ENCODE assay signal across 14 cellular contexts in the genomic region with DNA sequence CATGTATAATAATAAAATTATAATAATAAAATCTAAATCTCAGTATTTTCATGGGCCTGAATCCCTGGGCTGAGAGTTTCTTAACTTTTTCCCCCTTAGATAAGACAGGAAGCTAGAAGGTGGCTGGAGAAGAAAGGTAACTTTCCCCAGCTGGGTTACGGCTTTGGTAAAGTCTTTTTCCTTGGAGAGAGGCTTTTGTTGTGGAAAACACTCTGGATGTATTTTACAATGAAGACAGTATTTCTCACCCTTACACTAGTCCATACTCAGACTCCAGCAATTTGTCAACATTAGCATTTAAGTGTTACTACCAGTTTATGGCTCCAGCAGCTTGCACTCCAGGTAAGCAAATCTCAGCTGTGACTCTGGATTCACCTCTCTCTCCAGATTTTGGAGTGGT. TPM values are rescaled to one million over a fixed set of nuclear protein-coding genes. Genes with fewer than 3 reads are reported as not detected.
DNase-seq lines count a peak whose midpoint lies in the region; ATAC-seq and TF ChIP-seq lines count a peak whose summit lies in the region.
"Had no signal": no experiment of that assay in that cellular context is flagged by ENCODE, and none has a peak within 500 bp of the region (broad histone marks: within the 10 kb centered on the region; RNA-seq: fewer than 3 reads in every experiment).

No MANE protein-coding gene starts in this region.

- ATAC-seq in WTC11: peak; percentile 60
- ATAC-seq: A549; CD8-positive, alpha-beta T cell had no signal

- H2BK5ac ChIP-seq in H9 (ENCODE audit: insufficient read length, low read length): no peak overlapping the region

- POLR2A ChIA-PET in WTC11 (lab: Charles Lee): interaction anchor here (1.2 kb wide), 1 partner anchor 27 kb away, joined by 3 read pairs; no protein-coding TSS in a partner anchor

- no peaks in the 10 kb centered on the region; the same call in 1 of the 2 replicates for H3K27me3 Mint-ChIP-seq in H9 (ENCODE audit: low read depth)
- no peaks in the 10 kb centered on the region for H3K27me3 Mint-ChIP-seq in WTC11 (ENCODE audit: low read depth)
- H3K27me3 Mint-ChIP-seq: IgD-negative memory B cell had no signal

- H3K36me3 Mint-ChIP-seq in H9 (ENCODE audit: insufficient read depth in 1 of 3, low read depth in 3 of 3) (no peaks in the 10 kb centered on the region), WTC11 (no peaks in the 10 kb centered on the region)

- H3K4me3 Mint-ChIP-seq in H9 (no peak overlapping the region), WTC11 (peak overlapping the region; percentile 29; the same call in 1 of the 2 replicates)
- H3K4me3 Mint-ChIP-seq: CD14-positive monocyte; CD8-positive, alpha-beta T cell; IgD-negative memory B cell had no signal

- no peak overlapping the region for H3K56ac ChIP-seq in H9 (ENCODE audit: insufficient read length, low read depth, low read length)

- H3K4me1 Mint-ChIP-seq in H9: peaks cover 36 to 44% of the 10 kb centered on the region in 2 experiments
- peaks cover 63% of the 10 kb centered on the region for H3K4me1 Mint-ChIP-seq in WTC11
- H3K4me1 Mint-ChIP-seq: CD14-positive monocyte had no signal

- H3K79me1 ChIP-seq in H9 (ENCODE audit: insufficient read depth, low read depth, low read length, poor library complexity, severe bottlenecking): no peaks in the 10 kb centered on the region

- H3K79me2 ChIP-seq in H9 (ENCODE audit: insufficient read depth, low read length): no peaks in the 10 kb centered on the region

- H3K27ac ChIP-seq in H9 (ENCODE audit: insufficient read length, low read depth, low read length): peak overlapping the region; percentile 89
- peak overlapping the region; percentile 87 for H3K27ac ChIP-seq in iPS DF 6.9 (ENCODE audit: low read length)
- H3K27ac ChIP-seq: A549 had no signal

- H3K23me2 ChIP-seq in H9 (ENCODE audit: insufficient read length, low read depth, low read length, poor library complexity, severe bottlenecking): no peaks in the 10 kb centered on the region

- H3K4me2 ChIP-seq in H9 (ENCODE audit: insufficient read depth, insufficient read length, low read length): peak overlapping the region; percentile 31
- H3K4me2 ChIP-seq: A549 had no signal

- H3K14ac ChIP-seq in H9 (ENCODE audit: insufficient read depth, low read length): no peak overlapping the region

- no CpG with 5 or more reads among the region's 1 CpG for WGBS in H9 (ENCODE audit: extremely low coverage, insufficient read length, low lambda C conversion rate)
- no CpG with 5 or more reads among the region's 1 CpG for WGBS in iPS DF 6.9 (ENCODE audit: insufficient coverage, insufficient read length)

- H3K4ac ChIP-seq in H9 (ENCODE audit: low read depth, low read length): no peak overlapping the region

- no peak overlapping the region for H3K18ac ChIP-seq in H9 (ENCODE audit: insufficient read length, low read depth, low read length)

- H3K27ac Mint-ChIP-seq in H9 (peak overlapping the region in 2 of 3 experiments; percentile 97; a peak in 5 of 7 replicates), WTC11 (peak overlapping the region; percentile 98)
- H3K27ac Mint-ChIP-seq: CD8-positive, alpha-beta T cell; IgD-negative memory B cell had no signal

- H2AK5ac ChIP-seq in H9 (ENCODE audit: insufficient read length, low read length): no peak overlapping the region

- H2BK120ac ChIP-seq in H9 (ENCODE audit: low read depth, low read length, poor library complexity, severe bottlenecking): no peak overlapping the region

- no peaks in the 10 kb centered on the region for H4K20me1 ChIP-seq in H9 (ENCODE audit: control insufficient read depth, insufficient read depth, insufficient read length)

- no peak overlapping the region for H4K91ac ChIP-seq in H9 (ENCODE audit: insufficient read length, low read depth, low read length)

- no peak overlapping the region for H3K9ac ChIP-seq in H9 (ENCODE audit: extremely low read depth, insufficient read length, low read length)

- no peak overlapping the region for H2BK20ac ChIP-seq in H9 (ENCODE audit: low read depth, low read length, poor library complexity, severe bottlenecking)

- H4K8ac ChIP-seq in H9 (replicated peaks; ENCODE audit: insufficient read length, low read depth, low read length): no peak overlapping the region

- H3K4me3 ChIP-seq in iPS DF 6.9 (ENCODE audit: low read length): no peak overlapping the region
- H3K4me3 ChIP-seq: A549 had no signal

- CTCF ChIA-PET in WTC11 (lab: Charles Lee): interaction anchor here (1.1 kb wide), 1 partner anchor 14 kb away, joined by 4 read pairs; no protein-coding TSS in a partner anchor

- no peak overlapping the region for H2BK15ac ChIP-seq in H9 (ENCODE audit: low read depth, low read length)

- H2BK12ac ChIP-seq in H9 (ENCODE audit: insufficient read length, low read depth, low read length): no peak overlapping the region

- no peak overlapping the region for H3T11ph ChIP-seq in H9 (ENCODE audit: low read length)

- H3K9me3 Mint-ChIP-seq in H9 (no peaks in the 10 kb centered on the region), WTC11 (no peaks in the 10 kb centered on the region)
- H3K9me3 Mint-ChIP-seq: CD14-positive monocyte; CD8-positive, alpha-beta T cell; IgD-negative memory B cell had no signal

- no peaks in the 10 kb centered on the region for H3K27me3 ChIP-seq in H9 (ENCODE audit: insufficient read depth, low read length)
- no peaks in the 10 kb centered on the region for H3K27me3 ChIP-seq in iPS DF 6.9 (ENCODE audit: control insufficient read depth, insufficient read depth, low read length)

- TF ChIP-seq CTCF in H9 (conservative IDR thresholded peaks at IDR 0.05): no peak
- TF ChIP-seq CTCF in WTC11 (IDR thresholded peaks at IDR 0.05): no peak

- DNase-seq in H9: no peak
- DNase-seq in WTC11 (ENCODE audit: low spot score): no peak
- DNase-seq in iPS DF 6.9 (ENCODE audit: low read depth, low spot score): no peak
- no peak for DNase-seq in pons (ENCODE audit: low spot score)
- DNase-seq in EL: no peak
- no peak for DNase-seq in LoVo (ENCODE audit: low spot score)
- DNase-seq: CD8-positive, alpha-beta T cell; COR-L47; DMS153; DMS79 treated with DMSO at 0.1 percent for 48 hours; GF-D8 had no signal

- H3K23ac ChIP-seq in H9 (ENCODE audit: insufficient read length, low read depth, low read length): no peak overlapping the region

- H3K36me3 ChIP-seq in iPS DF 6.9 (ENCODE audit: control insufficient read depth, insufficient read depth, low read length): no peaks in the 10 kb centered on the region

- no peak overlapping the region for H4K5ac ChIP-seq in H9 (ENCODE audit: insufficient read length, low read depth, low read length)

- no peaks in the 10 kb centered on the region for H3K9me3 ChIP-seq in H9 (ENCODE audit: control insufficient read depth, low read depth, low read length)
- H3K9me3 ChIP-seq in iPS DF 6.9 (ENCODE audit: control insufficient read depth, insufficient read depth, low read length): no peaks in the 10 kb centered on the region
- H3K9me3 ChIP-seq: A549 had no signal

- H3K4me1 ChIP-seq in H9 (ENCODE audit: insufficient read depth, low read length): peaks cover 8% of the 10 kb centered on the region
- H3K4me1 ChIP-seq in iPS DF 6.9 (ENCODE audit: control insufficient read depth, insufficient read depth, low read length): no peaks in the 10 kb centered on the region; the same call in 1 of the 2 replicates
- H3K4me1 ChIP-seq: A549 had no signal

- no peak overlapping the region for H2AFZ ChIP-seq in H9 (ENCODE audit: low read length)

TF ChIP-seq in WTC11, 78 proteins besides CTCF, POLR2A, EP300 and RAD21 (continues in another document):
- TF ChIP-seq ZNF138 (CRISPR knock-in tag; conservative IDR thresholded peaks at IDR 0.05): no peak
- TF ChIP-seq, protein P1, sequence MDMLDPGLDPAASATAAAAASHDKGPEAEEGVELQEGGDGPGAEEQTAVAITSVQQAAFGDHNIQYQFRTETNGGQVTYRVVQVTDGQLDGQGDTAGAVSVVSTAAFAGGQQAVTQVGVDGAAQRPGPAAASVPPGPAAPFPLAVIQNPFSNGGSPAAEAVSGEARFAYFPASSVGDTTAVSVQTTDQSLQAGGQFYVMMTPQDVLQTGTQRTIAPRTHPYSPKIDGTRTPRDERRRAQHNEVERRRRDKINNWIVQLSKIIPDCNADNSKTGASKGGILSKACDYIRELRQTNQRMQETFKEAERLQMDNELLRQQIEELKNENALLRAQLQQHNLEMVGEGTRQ (CRISPR knock-in tag; IDR thresholded peaks at IDR 0.05): no peak
- TF ChIP-seq ZBTB21 (CRISPR knock-in tag; IDR thresholded peaks at IDR 0.05; ENCODE audit: borderline replicate concordance): no peak
- no peak for TF ChIP-seq MYBL2 (CRISPR knock-in tag; IDR thresholded peaks at IDR 0.05)
- TF ChIP-seq CREM (CRISPR knock-in tag; IDR thresholded peaks at IDR 0.05): no peak
- TF ChIP-seq, protein P2, sequence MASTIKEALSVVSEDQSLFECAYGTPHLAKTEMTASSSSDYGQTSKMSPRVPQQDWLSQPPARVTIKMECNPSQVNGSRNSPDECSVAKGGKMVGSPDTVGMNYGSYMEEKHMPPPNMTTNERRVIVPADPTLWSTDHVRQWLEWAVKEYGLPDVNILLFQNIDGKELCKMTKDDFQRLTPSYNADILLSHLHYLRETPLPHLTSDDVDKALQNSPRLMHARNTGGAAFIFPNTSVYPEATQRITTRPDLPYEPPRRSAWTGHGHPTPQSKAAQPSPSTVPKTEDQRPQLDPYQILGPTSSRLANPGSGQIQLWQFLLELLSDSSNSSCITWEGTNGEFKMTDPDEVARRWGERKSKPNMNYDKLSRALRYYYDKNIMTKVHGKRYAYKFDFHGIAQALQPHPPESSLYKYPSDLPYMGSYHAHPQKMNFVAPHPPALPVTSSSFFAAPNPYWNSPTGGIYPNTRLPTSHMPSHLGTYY (CRISPR knock-in tag; IDR thresholded peaks at IDR 0.05): no peak
- TF ChIP-seq SMAD4 (CRISPR knock-in tag; IDR thresholded peaks at IDR 0.05): no peak

RNA-seq across cellular contexts. Expression of a gene that starts 34.9 kb away (rescaled TPM):
- total RNA-seq in H9 (2021) (20.9 and 22.9 TPM in 2 replicates), WTC11 (2021) (22.0 to 27.5 TPM (median 25.0 TPM) in 3 replicates)
